In the genomic region with DNA sequence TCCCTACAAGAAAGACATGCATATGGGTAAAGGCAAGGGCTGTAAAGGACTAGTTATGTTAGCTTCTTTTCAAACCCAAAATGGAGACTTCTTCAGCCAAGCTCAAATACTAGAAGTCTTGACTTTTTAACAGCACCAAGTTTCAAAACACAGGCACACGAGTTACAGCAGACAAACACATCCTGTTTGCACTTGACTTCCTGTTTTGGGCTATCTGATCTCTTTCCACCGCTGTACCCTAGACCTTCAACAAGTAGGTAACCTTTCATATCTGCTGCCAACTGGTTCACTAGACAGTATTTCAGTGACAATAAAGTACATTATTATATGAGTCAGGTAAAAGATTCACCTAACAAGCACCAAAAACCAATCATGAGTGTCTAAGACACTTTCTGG, we compare ENCODE assay signal across 1 cellular context.
TF ChIP-seq lines count a peak whose summit lies in the region.

No MANE protein-coding gene starts in this region.

TF ChIP-seq in HepG2, 621 proteins besides CTCF, POLR2A, EP300 and RAD21 (continued from another document and continues in another):
- TF ChIP-seq ARNTL (CRISPR knock-in tag; IDR thresholded peaks at IDR 0.05) (no peak), ZFP82 (CRISPR knock-in tag; IDR thresholded peaks at IDR 0.05; ENCODE audit: borderline replicate concordance) (0 out of 2 replicates have a peak, but pooled peaks have one; percentile 33), WIZ (CRISPR knock-in tag; IDR thresholded peaks at IDR 0.05) (0 out of 2 replicates have a peak, but pooled peaks have one; percentile 53), PHF20 (CRISPR knock-in tag; IDR thresholded peaks at IDR 0.05) (no peak), HDAC2 (CRISPR knock-in tag; IDR thresholded peaks at IDR 0.05) (peak; percentile 37; the same call in 1 of the 2 replicates), SMAD9 (CRISPR knock-in tag; IDR thresholded peaks at IDR 0.05) (no peak), GABPA (IDR thresholded peaks at IDR 0.05; ENCODE audit: low read depth, low read length) (peak; percentile 29; the same call in 1 of the 2 replicates), GABPA (CRISPR knock-in tag; IDR thresholded peaks at IDR 0.05; ENCODE audit: low read depth) (peak; percentile 84), HMG20A (CRISPR knock-in tag; IDR thresholded peaks at IDR 0.05; ENCODE audit: borderline replicate concordance) (peak; percentile 62), ZNF317 (CRISPR knock-in tag; IDR thresholded peaks at IDR 0.05) (peak; percentile 96), FOSL1 (CRISPR knock-in tag; IDR thresholded peaks at IDR 0.05; ENCODE audit: borderline replicate concordance) (no peak), GABPB1 (CRISPR knock-in tag; IDR thresholded peaks at IDR 0.05) (peak; percentile 71), NR2F1 (CRISPR knock-in tag; IDR thresholded peaks at IDR 0.05) (no peak), ZNF331 (CRISPR knock-in tag; IDR thresholded peaks at IDR 0.05) (peak; percentile 58; the same call in 1 of the 2 replicates), PHF5A (CRISPR knock-in tag; IDR thresholded peaks at IDR 0.05; ENCODE audit: low read depth, unreplicated experiment) (no peak), ONECUT2 (CRISPR knock-in tag; IDR thresholded peaks at IDR 0.05) (no peak), THAP11 (CRISPR knock-in tag; IDR thresholded peaks at IDR 0.05) (0 out of 2 replicates have a peak, but pooled peaks have one; percentile 39), ZNF550 (CRISPR knock-in tag; IDR thresholded peaks at IDR 0.05; ENCODE audit: borderline replicate concordance) (no peak), ZBTB7A (CRISPR knock-in tag; IDR thresholded peaks at IDR 0.05) (no peak), ZNF12 (CRISPR knock-in tag; IDR thresholded peaks at IDR 0.05) (peak; percentile 91), ZNF101 (CRISPR knock-in tag; IDR thresholded peaks at IDR 0.05; ENCODE audit: borderline replicate concordance, low read depth) (no peak), ETV5 (CRISPR knock-in tag; IDR thresholded peaks at IDR 0.05; ENCODE audit: borderline replicate concordance) (peak; percentile 96), CBFB (CRISPR knock-in tag; IDR thresholded peaks at IDR 0.05) (no peak), XBP1 (CRISPR knock-in tag; IDR thresholded peaks at IDR 0.05) (no peak), PPARG (CRISPR knock-in tag; conservative IDR thresholded peaks at IDR 0.05) (peak; percentile 46; the same call in 1 of the 2 replicates), HOXA3 (CRISPR knock-in tag; IDR thresholded peaks at IDR 0.05) (peak; percentile 34; the same call in 1 of the 2 replicates), SP1 (IDR thresholded peaks at IDR 0.05) (no peak), SP1 (CRISPR knock-in tag; IDR thresholded peaks at IDR 0.05) (no peak), MZF1 (CRISPR knock-in tag; IDR thresholded peaks at IDR 0.05; ENCODE audit: borderline replicate concordance) (no peak), SOX5 (CRISPR knock-in tag; IDR thresholded peaks at IDR 0.05; ENCODE audit: borderline replicate concordance) (peak; percentile 64; the same call in 1 of the 2 replicates), LCORL (IDR thresholded peaks at IDR 0.05) (no peak), LCORL (CRISPR knock-in tag; IDR thresholded peaks at IDR 0.05) (0 out of 2 replicates have a peak, but pooled peaks have one; percentile 11), FOXP1 (IDR thresholded peaks at IDR 0.05) (no peak), FOXP1 (CRISPR knock-in tag; IDR thresholded peaks at IDR 0.05) (peak; percentile 83; the same call in 1 of the 2 replicates), ELF3 (CRISPR knock-in tag; IDR thresholded peaks at IDR 0.05) (peak; percentile 88)
- TF ChIP-seq, protein P1, sequence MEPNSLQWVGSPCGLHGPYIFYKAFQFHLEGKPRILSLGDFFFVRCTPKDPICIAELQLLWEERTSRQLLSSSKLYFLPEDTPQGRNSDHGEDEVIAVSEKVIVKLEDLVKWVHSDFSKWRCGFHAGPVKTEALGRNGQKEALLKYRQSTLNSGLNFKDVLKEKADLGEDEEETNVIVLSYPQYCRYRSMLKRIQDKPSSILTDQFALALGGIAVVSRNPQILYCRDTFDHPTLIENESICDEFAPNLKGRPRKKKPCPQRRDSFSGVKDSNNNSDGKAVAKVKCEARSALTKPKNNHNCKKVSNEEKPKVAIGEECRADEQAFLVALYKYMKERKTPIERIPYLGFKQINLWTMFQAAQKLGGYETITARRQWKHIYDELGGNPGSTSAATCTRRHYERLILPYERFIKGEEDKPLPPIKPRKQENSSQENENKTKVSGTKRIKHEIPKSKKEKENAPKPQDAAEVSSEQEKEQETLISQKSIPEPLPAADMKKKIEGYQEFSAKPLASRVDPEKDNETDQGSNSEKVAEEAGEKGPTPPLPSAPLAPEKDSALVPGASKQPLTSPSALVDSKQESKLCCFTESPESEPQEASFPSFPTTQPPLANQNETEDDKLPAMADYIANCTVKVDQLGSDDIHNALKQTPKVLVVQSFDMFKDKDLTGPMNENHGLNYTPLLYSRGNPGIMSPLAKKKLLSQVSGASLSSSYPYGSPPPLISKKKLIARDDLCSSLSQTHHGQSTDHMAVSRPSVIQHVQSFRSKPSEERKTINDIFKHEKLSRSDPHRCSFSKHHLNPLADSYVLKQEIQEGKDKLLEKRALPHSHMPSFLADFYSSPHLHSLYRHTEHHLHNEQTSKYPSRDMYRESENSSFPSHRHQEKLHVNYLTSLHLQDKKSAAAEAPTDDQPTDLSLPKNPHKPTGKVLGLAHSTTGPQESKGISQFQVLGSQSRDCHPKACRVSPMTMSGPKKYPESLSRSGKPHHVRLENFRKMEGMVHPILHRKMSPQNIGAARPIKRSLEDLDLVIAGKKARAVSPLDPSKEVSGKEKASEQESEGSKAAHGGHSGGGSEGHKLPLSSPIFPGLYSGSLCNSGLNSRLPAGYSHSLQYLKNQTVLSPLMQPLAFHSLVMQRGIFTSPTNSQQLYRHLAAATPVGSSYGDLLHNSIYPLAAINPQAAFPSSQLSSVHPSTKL (CRISPR knock-in tag; IDR thresholded peaks at IDR 0.05), result peak; percentile 79
- TF ChIP-seq, protein P2, sequence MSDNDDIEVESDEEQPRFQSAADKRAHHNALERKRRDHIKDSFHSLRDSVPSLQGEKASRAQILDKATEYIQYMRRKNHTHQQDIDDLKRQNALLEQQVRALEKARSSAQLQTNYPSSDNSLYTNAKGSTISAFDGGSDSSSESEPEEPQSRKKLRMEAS (IDR thresholded peaks at IDR 0.05), result peak; percentile 43; the same call in 1 of the 2 replicates
- TF ChIP-seq, protein P3, sequence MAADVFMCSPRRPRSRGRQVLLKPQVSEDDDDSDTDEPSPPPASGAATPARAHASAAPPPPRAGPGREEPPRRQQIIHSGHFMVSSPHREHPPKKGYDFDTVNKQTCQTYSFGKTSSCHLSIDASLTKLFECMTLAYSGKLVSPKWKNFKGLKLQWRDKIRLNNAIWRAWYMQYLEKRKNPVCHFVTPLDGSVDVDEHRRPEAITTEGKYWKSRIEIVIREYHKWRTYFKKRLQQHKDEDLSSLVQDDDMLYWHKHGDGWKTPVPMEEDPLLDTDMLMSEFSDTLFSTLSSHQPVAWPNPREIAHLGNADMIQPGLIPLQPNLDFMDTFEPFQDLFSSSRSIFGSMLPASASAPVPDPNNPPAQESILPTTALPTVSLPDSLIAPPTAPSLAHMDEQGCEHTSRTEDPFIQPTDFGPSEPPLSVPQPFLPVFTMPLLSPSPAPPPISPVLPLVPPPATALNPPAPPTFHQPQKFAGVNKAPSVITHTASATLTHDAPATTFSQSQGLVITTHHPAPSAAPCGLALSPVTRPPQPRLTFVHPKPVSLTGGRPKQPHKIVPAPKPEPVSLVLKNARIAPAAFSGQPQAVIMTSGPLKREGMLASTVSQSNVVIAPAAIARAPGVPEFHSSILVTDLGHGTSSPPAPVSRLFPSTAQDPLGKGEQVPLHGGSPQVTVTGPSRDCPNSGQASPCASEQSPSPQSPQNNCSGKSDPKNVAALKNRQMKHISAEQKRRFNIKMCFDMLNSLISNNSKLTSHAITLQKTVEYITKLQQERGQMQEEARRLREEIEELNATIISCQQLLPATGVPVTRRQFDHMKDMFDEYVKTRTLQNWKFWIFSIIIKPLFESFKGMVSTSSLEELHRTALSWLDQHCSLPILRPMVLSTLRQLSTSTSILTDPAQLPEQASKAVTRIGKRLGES (CRISPR knock-in tag; IDR thresholded peaks at IDR 0.05; ENCODE audit: borderline replicate concordance), result no peak
- TF ChIP-seq, protein P4, sequence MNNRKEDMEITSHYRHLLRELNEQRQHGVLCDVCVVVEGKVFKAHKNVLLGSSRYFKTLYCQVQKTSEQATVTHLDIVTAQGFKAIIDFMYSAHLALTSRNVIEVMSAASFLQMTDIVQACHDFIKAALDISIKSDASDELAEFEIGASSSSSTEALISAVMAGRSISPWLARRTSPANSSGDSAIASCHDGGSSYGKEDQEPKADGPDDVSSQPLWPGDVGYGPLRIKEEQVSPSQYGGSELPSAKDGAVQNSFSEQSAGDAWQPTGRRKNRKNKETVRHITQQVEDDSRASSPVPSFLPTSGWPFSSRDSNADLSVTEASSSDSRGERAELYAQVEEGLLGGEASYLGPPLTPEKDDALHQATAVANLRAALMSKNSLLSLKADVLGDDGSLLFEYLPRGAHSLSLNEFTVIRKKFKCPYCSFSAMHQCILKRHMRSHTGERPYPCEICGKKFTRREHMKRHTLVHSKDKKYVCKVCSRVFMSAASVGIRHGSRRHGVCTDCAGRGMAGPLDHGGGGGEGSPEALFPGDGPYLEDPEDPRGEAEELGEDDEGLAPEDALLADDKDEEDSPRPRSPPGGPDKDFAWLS (CRISPR knock-in tag; IDR thresholded peaks at IDR 0.05; ENCODE audit: borderline replicate concordance), result no peak
- TF ChIP-seq, protein P5, sequence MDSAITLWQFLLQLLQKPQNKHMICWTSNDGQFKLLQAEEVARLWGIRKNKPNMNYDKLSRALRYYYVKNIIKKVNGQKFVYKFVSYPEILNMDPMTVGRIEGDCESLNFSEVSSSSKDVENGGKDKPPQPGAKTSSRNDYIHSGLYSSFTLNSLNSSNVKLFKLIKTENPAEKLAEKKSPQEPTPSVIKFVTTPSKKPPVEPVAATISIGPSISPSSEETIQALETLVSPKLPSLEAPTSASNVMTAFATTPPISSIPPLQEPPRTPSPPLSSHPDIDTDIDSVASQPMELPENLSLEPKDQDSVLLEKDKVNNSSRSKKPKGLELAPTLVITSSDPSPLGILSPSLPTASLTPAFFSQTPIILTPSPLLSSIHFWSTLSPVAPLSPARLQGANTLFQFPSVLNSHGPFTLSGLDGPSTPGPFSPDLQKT (CRISPR knock-in tag; IDR thresholded peaks at IDR 0.05; ENCODE audit: borderline replicate concordance), result no peak
- TF ChIP-seq, protein P6, sequence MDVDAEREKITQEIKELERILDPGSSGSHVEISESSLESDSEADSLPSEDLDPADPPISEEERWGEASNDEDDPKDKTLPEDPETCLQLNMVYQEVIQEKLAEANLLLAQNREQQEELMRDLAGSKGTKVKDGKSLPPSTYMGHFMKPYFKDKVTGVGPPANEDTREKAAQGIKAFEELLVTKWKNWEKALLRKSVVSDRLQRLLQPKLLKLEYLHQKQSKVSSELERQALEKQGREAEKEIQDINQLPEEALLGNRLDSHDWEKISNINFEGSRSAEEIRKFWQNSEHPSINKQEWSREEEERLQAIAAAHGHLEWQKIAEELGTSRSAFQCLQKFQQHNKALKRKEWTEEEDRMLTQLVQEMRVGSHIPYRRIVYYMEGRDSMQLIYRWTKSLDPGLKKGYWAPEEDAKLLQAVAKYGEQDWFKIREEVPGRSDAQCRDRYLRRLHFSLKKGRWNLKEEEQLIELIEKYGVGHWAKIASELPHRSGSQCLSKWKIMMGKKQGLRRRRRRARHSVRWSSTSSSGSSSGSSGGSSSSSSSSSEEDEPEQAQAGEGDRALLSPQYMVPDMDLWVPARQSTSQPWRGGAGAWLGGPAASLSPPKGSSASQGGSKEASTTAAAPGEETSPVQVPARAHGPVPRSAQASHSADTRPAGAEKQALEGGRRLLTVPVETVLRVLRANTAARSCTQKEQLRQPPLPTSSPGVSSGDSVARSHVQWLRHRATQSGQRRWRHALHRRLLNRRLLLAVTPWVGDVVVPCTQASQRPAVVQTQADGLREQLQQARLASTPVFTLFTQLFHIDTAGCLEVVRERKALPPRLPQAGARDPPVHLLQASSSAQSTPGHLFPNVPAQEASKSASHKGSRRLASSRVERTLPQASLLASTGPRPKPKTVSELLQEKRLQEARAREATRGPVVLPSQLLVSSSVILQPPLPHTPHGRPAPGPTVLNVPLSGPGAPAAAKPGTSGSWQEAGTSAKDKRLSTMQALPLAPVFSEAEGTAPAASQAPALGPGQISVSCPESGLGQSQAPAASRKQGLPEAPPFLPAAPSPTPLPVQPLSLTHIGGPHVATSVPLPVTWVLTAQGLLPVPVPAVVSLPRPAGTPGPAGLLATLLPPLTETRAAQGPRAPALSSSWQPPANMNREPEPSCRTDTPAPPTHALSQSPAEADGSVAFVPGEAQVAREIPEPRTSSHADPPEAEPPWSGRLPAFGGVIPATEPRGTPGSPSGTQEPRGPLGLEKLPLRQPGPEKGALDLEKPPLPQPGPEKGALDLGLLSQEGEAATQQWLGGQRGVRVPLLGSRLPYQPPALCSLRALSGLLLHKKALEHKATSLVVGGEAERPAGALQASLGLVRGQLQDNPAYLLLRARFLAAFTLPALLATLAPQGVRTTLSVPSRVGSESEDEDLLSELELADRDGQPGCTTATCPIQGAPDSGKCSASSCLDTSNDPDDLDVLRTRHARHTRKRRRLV (CRISPR knock-in tag; IDR thresholded peaks at IDR 0.05), result no peak
- TF ChIP-seq, protein P7, sequence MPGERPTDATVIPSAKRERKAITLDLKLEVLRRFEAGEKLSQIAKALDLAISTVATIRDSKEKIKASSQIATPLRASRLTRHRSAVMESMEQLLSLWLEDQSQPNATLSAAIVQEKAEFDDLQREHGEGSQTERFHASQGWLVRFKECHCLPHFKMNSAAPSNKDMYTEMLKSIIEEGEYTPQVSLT (CRISPR knock-in tag; IDR thresholded peaks at IDR 0.05; ENCODE audit: borderline replicate concordance, low read depth), result no peak
- TF ChIP-seq, protein P8, sequence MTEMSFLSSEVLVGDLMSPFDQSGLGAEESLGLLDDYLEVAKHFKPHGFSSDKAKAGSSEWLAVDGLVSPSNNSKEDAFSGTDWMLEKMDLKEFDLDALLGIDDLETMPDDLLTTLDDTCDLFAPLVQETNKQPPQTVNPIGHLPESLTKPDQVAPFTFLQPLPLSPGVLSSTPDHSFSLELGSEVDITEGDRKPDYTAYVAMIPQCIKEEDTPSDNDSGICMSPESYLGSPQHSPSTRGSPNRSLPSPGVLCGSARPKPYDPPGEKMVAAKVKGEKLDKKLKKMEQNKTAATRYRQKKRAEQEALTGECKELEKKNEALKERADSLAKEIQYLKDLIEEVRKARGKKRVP (CRISPR knock-in tag; IDR thresholded peaks at IDR 0.05), result peak in 1 of 2 experiments; percentile 54; a peak in 1 of 4 replicates
- TF ChIP-seq, protein P9, sequence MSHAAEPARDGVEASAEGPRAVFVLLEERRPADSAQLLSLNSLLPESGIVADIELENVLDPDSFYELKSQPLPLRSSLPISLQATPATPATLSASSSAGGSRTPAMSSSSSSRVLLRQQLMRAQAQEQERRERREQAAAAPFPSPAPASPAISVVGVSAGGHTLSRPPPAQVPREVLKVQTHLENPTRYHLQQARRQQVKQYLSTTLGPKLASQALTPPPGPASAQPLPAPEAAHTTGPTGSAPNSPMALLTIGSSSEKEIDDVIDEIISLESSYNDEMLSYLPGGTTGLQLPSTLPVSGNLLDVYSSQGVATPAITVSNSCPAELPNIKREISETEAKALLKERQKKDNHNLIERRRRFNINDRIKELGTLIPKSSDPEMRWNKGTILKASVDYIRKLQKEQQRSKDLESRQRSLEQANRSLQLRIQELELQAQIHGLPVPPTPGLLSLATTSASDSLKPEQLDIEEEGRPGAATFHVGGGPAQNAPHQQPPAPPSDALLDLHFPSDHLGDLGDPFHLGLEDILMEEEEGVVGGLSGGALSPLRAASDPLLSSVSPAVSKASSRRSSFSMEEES (CRISPR knock-in tag; IDR thresholded peaks at IDR 0.05), result peak; percentile 85
